6 cellular contexts compared by ENCODE assay signal in genomic region chr7:101154693-101155102, GRCh38. TPM values are rescaled to one million over a fixed set of nuclear protein-coding genes. Genes with fewer than 3 reads are reported as not detected.
A peak's percentile ranks its signal among the peaks of the same experiment; 100 is the strongest.
DNase-seq lines count a peak whose midpoint lies in the region; ATAC-seq lines count a peak whose summit lies in the region.

No MANE protein-coding gene starts in this region.

- peaks cover 9% of the 10 kb centered on the region for H3K36me3 Mint-ChIP-seq in activated naive CD4-positive, alpha-beta T cell treated with anti-CD3 and anti-CD28 coated beads for 36 hours (ENCODE audit: low read depth)
- peaks cover 8% of the 10 kb centered on the region for H3K36me3 Mint-ChIP-seq in activated naive CD8-positive, alpha-beta T cell treated with anti-CD3 and anti-CD28 coated beads, Interleukin-2, amount 10 ng/mL, durations not matched to agents 7 days and 5 days

- peak; percentile 30 for ATAC-seq in activated naive CD8-positive, alpha-beta T cell treated with anti-CD3 and anti-CD28 coated beads, Interleukin-2, amount 10 ng/mL, durations not matched to agents 7 days and 5 days (ENCODE audit: low read depth)

- POLR2A ChIA-PET in activated naive CD8-positive, alpha-beta T cell treated with anti-CD3 and anti-CD28 coated beads, Interleukin-2, amount 10 ng/mL, durations not matched to agents 7 days and 5 days (lab: Charles Lee), result interaction anchor here (1.4 to 2.0 kb wide), 2 partner anchors 13 to 19 kb away, joined by 5 to 6 read pairs; no protein-coding TSS in a partner anchor

- H3K9me3 ChIP-seq in mucosa of stomach (ENCODE audit: control insufficient read depth, low read length), result no peaks in the 10 kb centered on the region

- peaks cover 9% of the 10 kb centered on the region for H3K4me1 Mint-ChIP-seq in activated naive CD4-positive, alpha-beta T cell treated with anti-CD3 and anti-CD28 coated beads for 36 hours (ENCODE audit: low read depth)
- peaks cover 12% of the 10 kb centered on the region for H3K4me1 Mint-ChIP-seq in activated naive CD8-positive, alpha-beta T cell treated with anti-CD3 and anti-CD28 coated beads, Interleukin-2, amount 10 ng/mL, durations not matched to agents 7 days and 5 days

- H3K36me3 ChIP-seq in mucosa of stomach (ENCODE audit: control insufficient read depth, insufficient read depth, low read length), result peaks cover 5% of the 10 kb centered on the region

- H3K4me3 ChIP-seq in mucosa of stomach (ENCODE audit: low read length), result peak overlapping the region; percentile 19

- no peak overlapping the region for H3K27ac Mint-ChIP-seq in activated naive CD4-positive, alpha-beta T cell treated with anti-CD3 and anti-CD28 coated beads for 36 hours
- H3K27ac Mint-ChIP-seq in activated naive CD8-positive, alpha-beta T cell treated with anti-CD3 and anti-CD28 coated beads, Interleukin-2, amount 10 ng/mL, durations not matched to agents 7 days and 5 days, result no peak overlapping the region

- H3K4me1 ChIP-seq in mucosa of stomach (ENCODE audit: control insufficient read depth, insufficient read depth, low read length), result peaks cover 19% of the 10 kb centered on the region

- H3K9ac ChIP-seq in mucosa of stomach (ENCODE audit: low read length), result peak overlapping the region; percentile 75

- peak; percentile 33 for DNase-seq in activated naive CD4-positive, alpha-beta T cell treated with anti-CD3 and anti-CD28 coated beads for 36 hours
- no peak for DNase-seq in activated naive CD4-positive, alpha-beta T cell treated with Interleukin-2 at 50 U/mL for 16 hours
- no peak for DNase-seq in activated naive CD8-positive, alpha-beta T cell treated with anti-CD3 and anti-CD28 coated beads, Interleukin-2, amount 10 ng/mL, durations not matched to agents 7 days and 5 days
- DNase-seq in NCI-H1105 (lab: John Stamatoyannopoulos, UW) (no peak), epidermal melanocyte (ENCODE audit: insufficient read length, low spot score) (no peak)

- no peaks in the 10 kb centered on the region for H3K9me3 Mint-ChIP-seq in activated naive CD4-positive, alpha-beta T cell treated with anti-CD3 and anti-CD28 coated beads for 36 hours
- no peaks in the 10 kb centered on the region for H3K9me3 Mint-ChIP-seq in activated naive CD8-positive, alpha-beta T cell treated with anti-CD3 and anti-CD28 coated beads, Interleukin-2, amount 10 ng/mL, durations not matched to agents 7 days and 5 days

- peak overlapping the region; percentile 79 for H3K4me3 Mint-ChIP-seq in activated naive CD4-positive, alpha-beta T cell treated with anti-CD3 and anti-CD28 coated beads for 36 hours
- H3K4me3 Mint-ChIP-seq in activated naive CD8-positive, alpha-beta T cell treated with anti-CD3 and anti-CD28 coated beads, Interleukin-2, amount 10 ng/mL, durations not matched to agents 7 days and 5 days, result peak overlapping the region; percentile 87

- CTCF ChIA-PET in activated naive CD4-positive, alpha-beta T cell treated with anti-CD3 and anti-CD28 coated beads for 36 hours (lab: Charles Lee), result interaction anchor here (4.0 kb wide), 1 partner anchor 10 kb away, joined by 37 read pairs; no protein-coding TSS in a partner anchor

- H3K27me3 ChIP-seq in mucosa of stomach (ENCODE audit: control insufficient read depth, insufficient read depth, low read length), result no peaks in the 10 kb centered on the region

- no peaks in the 10 kb centered on the region for H3K27me3 Mint-ChIP-seq in activated naive CD4-positive, alpha-beta T cell treated with anti-CD3 and anti-CD28 coated beads for 36 hours (ENCODE audit: low read depth)
- H3K27me3 Mint-ChIP-seq in activated naive CD8-positive, alpha-beta T cell treated with anti-CD3 and anti-CD28 coated beads, Interleukin-2, amount 10 ng/mL, durations not matched to agents 7 days and 5 days, result peaks cover 25% of the 10 kb centered on the region

- intact Hi-C loops in activated naive CD4-positive, alpha-beta T cell treated with anti-CD3 and anti-CD28 coated beads for 36 hours (cut with micrococcal nuclease), result loop anchor here (1.0 kb wide), 2 partner anchors 11 to 16 kb away; partner anchors contain the start of gene VGF

RNA-seq across cellular contexts. Expression of gene AP1S1, which starts 0.4 kb away (rescaled TPM):
- total RNA-seq in activated naive CD4-positive, alpha-beta T cell treated with anti-CD3 and anti-CD28 coated beads for 36 hours, result 10 to 100 TPM; 40.6 to 43.5 TPM
- total RNA-seq in activated naive CD8-positive, alpha-beta T cell treated with anti-CD3 and anti-CD28 coated beads, Interleukin-2, amount 10 ng/mL, durations not matched to agents 7 days and 5 days, result 10 to 100 TPM; 34.1 to 44.0 TPM

RNA-seq across cellular contexts. Expression of gene VGF, which starts 10.7 kb away (rescaled TPM):
- not detected for total RNA-seq in activated naive CD4-positive, alpha-beta T cell treated with anti-CD3 and anti-CD28 coated beads for 36 hours
- total RNA-seq in activated naive CD8-positive, alpha-beta T cell treated with anti-CD3 and anti-CD28 coated beads, Interleukin-2, amount 10 ng/mL, durations not matched to agents 7 days and 5 days, result under 1 TPM; 0.14 to 0.17 TPM

RNA-seq across cellular contexts. Expression of gene NAT16, which starts 25.4 kb away (rescaled TPM):
- not detected for total RNA-seq in activated naive CD4-positive, alpha-beta T cell treated with anti-CD3 and anti-CD28 coated beads for 36 hours
- not detected for total RNA-seq in activated naive CD8-positive, alpha-beta T cell treated with anti-CD3 and anti-CD28 coated beads, Interleukin-2, amount 10 ng/mL, durations not matched to agents 7 days and 5 days

RNA-seq across cellular contexts. Expression of gene SERPINE1, which starts 27.8 kb away (rescaled TPM):
- total RNA-seq in activated naive CD4-positive, alpha-beta T cell treated with anti-CD3 and anti-CD28 coated beads for 36 hours, result under 1 TPM in 1 of 2 experiments, not detected in 1; 0.07 TPM
- total RNA-seq in activated naive CD8-positive, alpha-beta T cell treated with anti-CD3 and anti-CD28 coated beads, Interleukin-2, amount 10 ng/mL, durations not matched to agents 7 days and 5 days, result under 1 TPM; 0.44 to 0.51 TPM

RNA-seq across cellular contexts. Expression of gene MOGAT3, which starts 46.1 kb away (rescaled TPM):
- not detected for total RNA-seq in activated naive CD4-positive, alpha-beta T cell treated with anti-CD3 and anti-CD28 coated beads for 36 hours
- total RNA-seq in activated naive CD8-positive, alpha-beta T cell treated with anti-CD3 and anti-CD28 coated beads, Interleukin-2, amount 10 ng/mL, durations not matched to agents 7 days and 5 days, result not detected
